In genomic region chr10:76115131-76115470, GRCh38 we compare ENCODE assay signal across 1 cellular context.
TF ChIP-seq lines count a peak whose summit lies in the region.

No MANE protein-coding gene starts in this region.

TF ChIP-seq in GM23338, 12 proteins besides CTCF, POLR2A, EP300 and RAD21:
- no peak for TF ChIP-seq EZH2phosphoT487 (IDR thresholded peaks at IDR 0.05; ENCODE audit: unreplicated experiment)
- TF ChIP-seq ZNF331 (CRISPR knock-in tag; IDR thresholded peaks at IDR 0.05; ENCODE audit: low read depth): no peak
- TF ChIP-seq, protein P1, sequence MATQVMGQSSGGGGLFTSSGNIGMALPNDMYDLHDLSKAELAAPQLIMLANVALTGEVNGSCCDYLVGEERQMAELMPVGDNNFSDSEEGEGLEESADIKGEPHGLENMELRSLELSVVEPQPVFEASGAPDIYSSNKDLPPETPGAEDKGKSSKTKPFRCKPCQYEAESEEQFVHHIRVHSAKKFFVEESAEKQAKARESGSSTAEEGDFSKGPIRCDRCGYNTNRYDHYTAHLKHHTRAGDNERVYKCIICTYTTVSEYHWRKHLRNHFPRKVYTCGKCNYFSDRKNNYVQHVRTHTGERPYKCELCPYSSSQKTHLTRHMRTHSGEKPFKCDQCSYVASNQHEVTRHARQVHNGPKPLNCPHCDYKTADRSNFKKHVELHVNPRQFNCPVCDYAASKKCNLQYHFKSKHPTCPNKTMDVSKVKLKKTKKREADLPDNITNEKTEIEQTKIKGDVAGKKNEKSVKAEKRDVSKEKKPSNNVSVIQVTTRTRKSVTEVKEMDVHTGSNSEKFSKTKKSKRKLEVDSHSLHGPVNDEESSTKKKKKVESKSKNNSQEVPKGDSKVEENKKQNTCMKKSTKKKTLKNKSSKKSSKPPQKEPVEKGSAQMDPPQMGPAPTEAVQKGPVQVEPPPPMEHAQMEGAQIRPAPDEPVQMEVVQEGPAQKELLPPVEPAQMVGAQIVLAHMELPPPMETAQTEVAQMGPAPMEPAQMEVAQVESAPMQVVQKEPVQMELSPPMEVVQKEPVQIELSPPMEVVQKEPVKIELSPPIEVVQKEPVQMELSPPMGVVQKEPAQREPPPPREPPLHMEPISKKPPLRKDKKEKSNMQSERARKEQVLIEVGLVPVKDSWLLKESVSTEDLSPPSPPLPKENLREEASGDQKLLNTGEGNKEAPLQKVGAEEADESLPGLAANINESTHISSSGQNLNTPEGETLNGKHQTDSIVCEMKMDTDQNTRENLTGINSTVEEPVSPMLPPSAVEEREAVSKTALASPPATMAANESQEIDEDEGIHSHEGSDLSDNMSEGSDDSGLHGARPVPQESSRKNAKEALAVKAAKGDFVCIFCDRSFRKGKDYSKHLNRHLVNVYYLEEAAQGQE (IDR thresholded peaks at IDR 0.05; ENCODE audit: unreplicated experiment): no peak
